ENCODE assay signal across 1 cellular context in the genomic region with DNA sequence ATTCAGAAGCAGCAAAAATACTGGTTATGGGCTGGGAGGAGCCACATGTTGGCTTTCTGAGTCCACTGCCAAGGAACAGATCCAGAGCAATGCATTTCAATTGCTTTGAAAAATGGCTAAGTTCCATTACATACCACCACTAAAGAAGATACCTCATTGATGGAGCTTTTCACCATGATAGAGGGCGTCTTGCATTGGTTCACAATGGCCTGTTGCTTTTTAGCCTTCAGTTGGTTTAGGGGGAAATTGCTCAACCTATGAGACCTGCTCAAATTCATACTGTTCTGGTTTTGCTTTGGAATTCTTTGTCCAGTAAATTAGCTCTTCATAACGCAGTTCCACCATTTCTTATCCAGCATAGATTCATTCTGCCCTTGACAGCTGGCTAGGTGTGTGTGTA.
TF ChIP-seq lines count a peak whose summit lies in the region.

No MANE protein-coding gene starts in this region.

TF ChIP-seq in endothelial cell of umbilical vein, 7 proteins besides CTCF, POLR2A, EP300 and RAD21 (continued from another document):
- TF ChIP-seq, protein P1, sequence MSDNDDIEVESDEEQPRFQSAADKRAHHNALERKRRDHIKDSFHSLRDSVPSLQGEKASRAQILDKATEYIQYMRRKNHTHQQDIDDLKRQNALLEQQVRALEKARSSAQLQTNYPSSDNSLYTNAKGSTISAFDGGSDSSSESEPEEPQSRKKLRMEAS (IDR thresholded peaks at IDR 0.05; ENCODE audit: insufficient read depth, insufficient read length) = no peak
- TF ChIP-seq GATA2 (IDR thresholded peaks at IDR 0.05; ENCODE audit: insufficient read depth, insufficient read length, low read depth, low read length) (no peak), FOS (IDR thresholded peaks at IDR 0.05; ENCODE audit: borderline replicate concordance, insufficient read depth, low read length) (no peak)
